19 cellular contexts compared by ENCODE assay signal in genomic region chr22:45124176-45124857, GRCh38.
"Had no signal": no experiment of that assay in that cellular context is flagged by ENCODE, and none has a peak within 500 bp of the region (broad histone marks: within the 10 kb centered on the region; RNA-seq: fewer than 3 reads in every experiment).

No MANE protein-coding gene starts in this region.

- H3K9me3 Mint-ChIP-seq: dendritic cell treated with granulocyte-macrophage colony-stimulating factor and Interleukin-4, amounts not matched to agents 40 ng/mL and 50 ng/mL, for 4 days; memory B cell; naive thymus-derived CD4-positive, alpha-beta T cell; T-helper 1 cell treated with Interleukin-12 subunit alpha and Interleukin-12 subunit beta and Interleukin-4 antibody, amounts not matched to agents 30 μg/mL and 1 μg/mL, for 36 hours had no signal

- H3K36me3 Mint-ChIP-seq: activated naive CD8-positive, alpha-beta T cell; memory B cell; naive thymus-derived CD4-positive, alpha-beta T cell had no signal

- H3K27me3 ChIP-seq: neutrophil, uterus had no signal

- DNase-seq: activated CD4-positive, alpha-beta T cell treated with anti-CD3 and anti-CD28 coated beads for 1 hour; activated CD8-positive, alpha-beta memory T cell treated with anti-CD3 and anti-CD28 coated beads for 24 hours; activated gamma-delta T cell; amniotic stem cell; effector CD8-positive, alpha-beta T cell; left ventricle myocardium superior; naive thymus-derived CD4-positive, alpha-beta T cell; stimulated activated CD4-positive, alpha-beta T cell treated with anti-CD3 and anti-CD28 coated beads, Interleukin-2, amount 100 ng/mL, for 24 hours; stimulated activated naive CD8-positive, alpha-beta T cell treated with anti-CD3 and anti-CD28 coated beads, Interleukin-15, Interleukin-2, amounts not matched to agents 100 U/mL and 50 U/mL, for 24 hours; substantia nigra; tibial artery; uterus had no signal

- H3K27ac ChIP-seq: esophagus muscularis mucosa, neutrophil, tibial artery, uterus, VCaP had no signal

- H3K4me1 ChIP-seq: tibial artery, uterus had no signal

- H3K4me3 Mint-ChIP-seq: activated naive CD8-positive, alpha-beta T cell; dendritic cell treated with granulocyte-macrophage colony-stimulating factor and Interleukin-4, amounts not matched to agents 40 ng/mL and 50 ng/mL, for 4 days; memory B cell; naive thymus-derived CD4-positive, alpha-beta T cell; T-helper 1 cell treated with Interleukin-12 subunit alpha and Interleukin-12 subunit beta and Interleukin-4 antibody, amounts not matched to agents 30 μg/mL and 1 μg/mL, for 36 hours had no signal

- H3K36me3 ChIP-seq: esophagus muscularis mucosa, neutrophil, tibial artery, uterus had no signal

- H3K27ac Mint-ChIP-seq: activated naive CD8-positive, alpha-beta T cell; dendritic cell treated with granulocyte-macrophage colony-stimulating factor and Interleukin-4, amounts not matched to agents 40 ng/mL and 50 ng/mL, for 4 days; memory B cell; T-helper 1 cell treated with Interleukin-12 subunit alpha and Interleukin-12 subunit beta and Interleukin-4 antibody, amounts not matched to agents 30 μg/mL and 1 μg/mL, for 36 hours had no signal

- H3K27me3 Mint-ChIP-seq: activated naive CD8-positive, alpha-beta T cell had no signal

- H3K4me3 ChIP-seq: esophagus muscularis mucosa, tibial artery, uterus had no signal

- H3K9me3 ChIP-seq: neutrophil, tibial artery, uterus had no signal

- ATAC-seq: left ventricle myocardium superior; naive thymus-derived CD4-positive, alpha-beta T cell; stimulated activated naive CD8-positive, alpha-beta T cell treated with anti-CD3 and anti-CD28 coated beads, Interleukin-15, Interleukin-2, amounts not matched to agents 100 U/mL and 50 U/mL, for 24 hours had no signal
